8 cellular contexts compared by ENCODE assay signal in genomic region chr1:53015508-53015860, GRCh38. TPM values are rescaled to one million over a fixed set of nuclear protein-coding genes. Genes with fewer than 3 reads are reported as not detected.
DNase-seq lines count a peak whose midpoint lies in the region; ATAC-seq and TF ChIP-seq lines count a peak whose summit lies in the region.

No MANE protein-coding gene starts in this region.

- in situ Hi-C loops in Panc1 (cut with HindIII; ENCODE audit: low pct_unique_long_range_greater_than_20kb, low sequenced_read_pairs), result no loop called here

- ATAC-seq in Panc1, result no peak
- ATAC-seq in GM19397 (IDR thresholded peaks at IDR 0.05; ENCODE audit: unreplicated experiment), result no peak
- no peak for ATAC-seq in HG03565 (IDR thresholded peaks at IDR 0.05; ENCODE audit: unreplicated experiment)

- BruUV-seq in Panc1 (replicated peaks; lab: Mats Ljungman, UMichigan), result no TSS peak

- CTCF ChIA-PET in Panc1 (lab: Charles Lee), result no interaction called here

- POLR2A ChIA-PET in Panc1 (lab: Charles Lee), result no interaction called here

- peak overlapping the region; percentile 47 for H3K9ac ChIP-seq in fibroblast of lung (ENCODE audit: insufficient read depth, low read length)

- no peaks in the 10 kb centered on the region for H4K20me1 ChIP-seq in fibroblast of lung (ENCODE audit: control insufficient read depth, extremely low read depth, insufficient read depth, low read length)

- H3K4me3 ChIP-seq in GM08714 (ENCODE audit: low read length) (peak overlapping the region; percentile 99), Panc1 (ENCODE audit: low read depth in 2 of 2, low read length in 2 of 2) (peak overlapping the region; percentile 69 to 84), fibroblast of lung (replicated peaks in 1 of 4; ENCODE audit: control extremely low read depth in 1 of 4, insufficient read depth in 1 of 4, low read depth in 3 of 4, low read length in 4 of 4) (peak overlapping the region; percentile 74 to 88 (median 76))

- peaks cover 27% of the 10 kb centered on the region for H3K79me2 ChIP-seq in fibroblast of lung (ENCODE audit: control insufficient read depth, insufficient read depth, low read length)

- H3K27me3 ChIP-seq in Panc1 (ENCODE audit: control insufficient read depth, insufficient read depth, low read length), result no peaks in the 10 kb centered on the region
- no peaks in the 10 kb centered on the region for H3K27me3 ChIP-seq in fibroblast of lung (ENCODE audit: control insufficient read depth, insufficient read depth, low read length)

- intact Hi-C loops in Panc1 (cut with micrococcal nuclease; ENCODE audit: unreplicated experiment), result no loop called here

- H3K4me1 ChIP-seq in Panc1 (ENCODE audit: control insufficient read depth, insufficient read depth, low read length) (0 out of 2 replicates have a peak, but pooled peaks cover 2% of the 10 kb centered on the region), fibroblast of lung (ENCODE audit: control insufficient read depth, extremely low read depth, insufficient read depth, low read length) (no peaks in the 10 kb centered on the region)

- H3K9me3 ChIP-seq in Panc1 (ENCODE audit: control insufficient read depth, insufficient read depth, low read depth, low read length) (no peaks in the 10 kb centered on the region), fibroblast of lung (ENCODE audit: control insufficient read depth, insufficient read depth, low read depth, low read length) (no peaks in the 10 kb centered on the region)

- DNase-seq in Panc1 (ENCODE audit: low read depth, low spot score) (no peak), fibroblast of lung (ENCODE audit: low read depth in 2 of 2) (no peak), pons (ENCODE audit: low spot score) (peak; percentile 7), NCI-H1048 (lab: John Stamatoyannopoulos, UW) (no peak), NCI-H524 (lab: John Stamatoyannopoulos, UW) (no peak)

- peak overlapping the region; percentile 76 for H3K4me2 ChIP-seq in fibroblast of lung (ENCODE audit: extremely low read depth, insufficient read depth, low read length)

- TF ChIP-seq CTCF in Panc1 (IDR thresholded peaks at IDR 0.05) (no peak), fibroblast of lung (conservative IDR thresholded peaks at IDR 0.05 in 1 of 2, IDR thresholded peaks at IDR 0.05 in 1 of 2; ENCODE audit: low read depth in 1 of 2, low read length in 2 of 2) (no peak)

- H2AFZ ChIP-seq in fibroblast of lung (ENCODE audit: low read length), result no peak overlapping the region

- peak overlapping the region; percentile 84 for H3K27ac ChIP-seq in Panc1 (ENCODE audit: low read length)
- H3K27ac ChIP-seq in fibroblast of lung (ENCODE audit: insufficient read depth, low read length), result peak overlapping the region; percentile 46

- H3K36me3 ChIP-seq in Panc1 (ENCODE audit: control insufficient read depth, insufficient read depth, low read length) (peaks cover 2% of the 10 kb centered on the region; the same call in 1 of the 2 replicates), fibroblast of lung (ENCODE audit: control insufficient read depth, insufficient read depth, low read length) (no peaks in the 10 kb centered on the region)

RNA-seq across cellular contexts. Expression of gene PODN, which starts 46.5 kb away (rescaled TPM):
- 0.23 TPM for total RNA-seq in Panc1 (2021; ENCODE audit: unreplicated experiment)
- polyA plus RNA-seq in Panc1 (2012; ENCODE audit: insufficient read length), result 0.55 TPM
- total RNA-seq in fibroblast of lung, result 49.7 and 67.5 TPM in 2 replicates
- 21.8 and 31.6 TPM in 2 replicates for polyA plus RNA-seq in fibroblast of lung
- 36.5 and 62.7 TPM in 2 replicates for polyA plus RNA-seq in fibroblast of lung (2012)
- 21.2 and 26.8 TPM in 2 replicates for polyA minus RNA-seq in fibroblast of lung (ENCODE audit: low replicate concordance)

Comparison
In these comparisons a context has a peak if more than half of its experiments do, and no peak if none do; other contexts are left out.
1. RNA of gene PODN, which starts 46.5 kb away (total RNA-seq): 49.7 to 67.5 TPM in fibroblast of lung; 0.23 TPM in Panc1 (single experiment); every median in the first group is over 10 times any median in the second.
2. Peak in every context shown above with its lines, with median percentiles within 50 percentile points of each other: H3K4me3 ChIP-seq.